In the genomic region with DNA sequence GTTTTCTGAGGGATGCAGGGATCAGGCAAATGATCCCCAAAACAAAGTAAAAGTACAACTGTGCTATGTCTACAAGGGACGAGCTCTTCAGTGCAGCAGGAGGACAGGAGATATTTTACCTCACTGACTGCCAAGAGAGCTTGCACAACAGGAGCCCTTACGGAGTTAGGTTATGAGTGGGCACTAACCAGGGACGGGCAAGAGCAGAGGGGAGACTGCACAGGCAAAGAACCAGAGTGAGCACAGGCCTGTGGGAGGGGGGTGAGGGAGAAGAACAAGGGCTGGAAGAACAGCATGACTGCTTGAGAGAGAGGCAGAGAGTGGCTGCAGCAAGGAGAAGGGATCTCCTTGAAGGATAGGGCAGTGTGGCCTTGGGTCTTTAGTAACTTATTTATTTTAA, we compare ENCODE assay signal across 17 cellular contexts.
DNase-seq lines count a peak whose midpoint lies in the region; ATAC-seq and TF ChIP-seq lines count a peak whose summit lies in the region.
"Had no signal": no experiment of that assay in that cellular context is flagged by ENCODE, and none has a peak within 500 bp of the region (broad histone marks: within the 10 kb centered on the region; RNA-seq: fewer than 3 reads in every experiment).

No MANE protein-coding gene starts in this region.

- H3K4me3 ChIP-seq in gastroesophageal sphincter = no peak overlapping the region
- H3K4me3 ChIP-seq in thyroid gland (replicated peaks in 1 of 3) = no peak overlapping the region
- H3K4me3 ChIP-seq: A549, BLaER1 had no signal

- 68 to 70% methylated on average over 2 to 3 of the region's 3 CpGs for WGBS in gastroesophageal sphincter (ENCODE audit: low coverage in 1 of 2), 2 donors
- WGBS in thyroid gland, 2 donors = 40 to 51% methylated on average over 3 of the region's 3 CpGs

- intact Hi-C loops in Right ventricle myocardium inferior (cut with DNase I) (no loop called here), cardiac septum (cut with DNase I) (no loop called here), thyroid gland (cut with DNase I) (no loop called here)

- TF ChIP-seq CTCF in gastroesophageal sphincter (IDR thresholded peaks at IDR 0.05) (no peak), thyroid gland (IDR thresholded peaks at IDR 0.05) (no peak)

- ATAC-seq in Right ventricle myocardium inferior (peak; percentile 66), gastroesophageal sphincter (peak; percentile 63), GM19467 (IDR thresholded peaks at IDR 0.05; ENCODE audit: unreplicated experiment) (no peak)
- ATAC-seq: A549 had no signal

- TF ChIP-seq POLR2A in gastroesophageal sphincter (IDR thresholded peaks at IDR 0.05) = no peak
- TF ChIP-seq POLR2A in thyroid gland (IDR thresholded peaks at IDR 0.05) = no peak

- H3K27me3 ChIP-seq in gastroesophageal sphincter (no peaks in the 10 kb centered on the region), thyroid gland (no peaks in the 10 kb centered on the region)
- H3K27me3 ChIP-seq: BLaER1 had no signal

- H3K36me3 ChIP-seq in gastroesophageal sphincter (no peaks in the 10 kb centered on the region), thyroid gland (no peaks in the 10 kb centered on the region)
- H3K36me3 ChIP-seq: BLaER1 had no signal

- H3K9me3 ChIP-seq in gastroesophageal sphincter (no peaks in the 10 kb centered on the region), thyroid gland (no peaks in the 10 kb centered on the region)

- no peak for TF ChIP-seq EP300 in gastroesophageal sphincter (IDR thresholded peaks at IDR 0.05)

- DNase-seq in Right ventricle myocardium inferior (ENCODE audit: missing footprints) (no peak), cardiac septum (ENCODE audit: low spot score) (no peak), amniotic epithelial cell (ENCODE audit: low read depth) (peak; percentile 37), thyroid gland (peak; percentile 43 to 59), NCI-H2081 (lab: John Stamatoyannopoulos, UW) (no peak)
- DNase-seq in activated CD8-positive, alpha-beta memory T cell treated with anti-CD3 and anti-CD28 coated beads for 24 hours = no peak
- DNase-seq: AML-193; CD4-positive, alpha-beta memory T cell; DMS153; DMS79; GF-D8; H9 had no signal

- peaks cover 0 to 8% (median 0%) of the 10 kb centered on the region in 3 donors for H3K4me1 ChIP-seq in gastroesophageal sphincter
- no peaks in the 10 kb centered on the region for H3K4me1 ChIP-seq in thyroid gland
- H3K4me1 ChIP-seq: BLaER1 had no signal

- H3K27ac ChIP-seq in gastroesophageal sphincter = no peak overlapping the region
- no peak overlapping the region for H3K27ac ChIP-seq in thyroid gland
- H3K27ac ChIP-seq: 22Rv1, A549, BLaER1 had no signal

Comparison
In these comparisons a context has a peak if more than half of its experiments do, and no peak if none do; other contexts are left out.
1. DNase-seq: peak in amniotic epithelial cell (single experiment) and thyroid gland (2 of 2); none in Right ventricle myocardium inferior (single experiment), cardiac septum (single experiment), activated CD8-positive, alpha-beta memory T cell treated with anti-CD3 and anti-CD28 coated beads for 24 hours (single experiment) and NCI-H2081 (0 of 2).